9 cellular contexts compared by ENCODE assay signal in genomic region chr16:86519649-86520316, GRCh38. TPM values are rescaled to one million over a fixed set of nuclear protein-coding genes. Genes with fewer than 3 reads are reported as not detected.
DNase-seq lines count a peak whose midpoint lies in the region; ATAC-seq, FAIRE-seq and TF ChIP-seq lines count a peak whose summit lies in the region.
"Had no signal": no experiment of that assay in that cellular context is flagged by ENCODE, and none has a peak within 500 bp of the region (broad histone marks: within the 10 kb centered on the region; RNA-seq: fewer than 3 reads in every experiment).

No MANE protein-coding gene starts in this region.

- no peak overlapping the region for H3K27ac ChIP-seq in body of pancreas

- 1 to 22% methylated on average over 8 to 31 of the region's 31 CpGs for WGBS in body of pancreas, 2 donors

- ATAC-seq in body of pancreas (peak; percentile 18), GM19397 (IDR thresholded peaks at IDR 0.05; ENCODE audit: unreplicated experiment) (no peak), HG02623 (IDR thresholded peaks at IDR 0.05; ENCODE audit: unreplicated experiment) (no peak)

- no peaks in the 10 kb centered on the region for H3K4me1 Mint-ChIP-seq in Calu3 (ENCODE audit: low read depth, unreplicated experiment)

- H3K36me3 Mint-ChIP-seq in Calu3 (ENCODE audit: insufficient read depth, unreplicated experiment) = no peaks in the 10 kb centered on the region

- H3K4me3 Mint-ChIP-seq in Calu3 (ENCODE audit: low read depth, unreplicated experiment) = peak overlapping the region; percentile 61

- CTCF ChIA-PET in Calu3 (lab: Charles Lee) = interaction anchor here (0.5 to 1.6 kb wide), 2 partner anchors 45 to 179 kb away, joined by 3 read pairs; no protein-coding TSS in a partner anchor

- no peaks in the 10 kb centered on the region for H3K27me3 ChIP-seq in body of pancreas

- H3K36me3 ChIP-seq in body of pancreas (replicated peaks in 1 of 2; ENCODE audit: insufficient read depth in 1 of 2, low read depth in 2 of 2) = no peaks in the 10 kb centered on the region

- FAIRE-seq in HTR-8/SVneo (lab: Jason Lieb, UNC) = peak; percentile 92
- FAIRE-seq: TTC549 had no signal

- peak; percentile 96 for TF ChIP-seq CTCF in Calu3 (IDR thresholded peaks at IDR 0.05; ENCODE audit: unreplicated experiment)
- peak; percentile 65 to 88 (median 79) for TF ChIP-seq CTCF in body of pancreas (IDR thresholded peaks at IDR 0.05)

- BruUV-seq in Calu3 (replicated peaks; lab: Mats Ljungman, UMichigan) = no TSS peak

- peaks cover 98% of the 10 kb centered on the region for H3K27me3 Mint-ChIP-seq in Calu3 (ENCODE audit: unreplicated experiment)

- intact Hi-C loops in Calu3 (cut with micrococcal nuclease; ENCODE audit: unreplicated experiment) (loop anchor here (1.0 to 5.0 kb wide), 2 partner anchors 179 to 702 kb away; no protein-coding TSS in a partner anchor), body of pancreas (cut with DNase I) (loop anchor here (5.0 kb wide), 1 partner anchor 447 kb away; no protein-coding TSS in a partner anchor)

- no peak overlapping the region for H3K27ac Mint-ChIP-seq in Calu3 (ENCODE audit: unreplicated experiment)

- peak; percentile 75 for DNase-seq in Calu3
- peak; percentile 79 for DNase-seq in HTR-8/SVneo (ENCODE audit: insufficient read length, low spot score)
- peak; percentile 48 for DNase-seq in T-helper 9 cell
- peak; percentile 49 to 69 (median 60) for DNase-seq in body of pancreas
- peak; percentile 59 for DNase-seq in iris pigment epithelial cell (ENCODE audit: low read depth)
- DNase-seq in stimulated activated CD4-positive, alpha-beta T cell treated with anti-CD3 and anti-CD28 coated beads, Interleukin-1b, Interleukin-23, amount 100 ng/mL, for 1 hour (ENCODE audit: low read depth in 2 of 2) = peak; percentile 6 to 44

- H3K4me3 ChIP-seq in body of pancreas = no peak overlapping the region

- peaks cover 4% of the 10 kb centered on the region for H3K4me1 ChIP-seq in body of pancreas

- H3K9me3 Mint-ChIP-seq in Calu3 (ENCODE audit: low read depth, unreplicated experiment) = no peaks in the 10 kb centered on the region

- no peak for TF ChIP-seq POLR2A in body of pancreas (IDR thresholded peaks at IDR 0.05)

- no peaks in the 10 kb centered on the region for H3K9me3 ChIP-seq in body of pancreas

RNA-seq across cellular contexts. Expression of gene FOXF1, which starts 9.5 kb away (rescaled TPM):
- total RNA-seq in Calu3 (2022) = not detected in 2 replicates
- total RNA-seq in body of pancreas = 1 to 10 TPM in 1 of 2 donors, under 1 TPM in 1; 0.52 to 7.3 TPM

RNA-seq across cellular contexts. Expression of gene MTHFSD, which starts 35.3 kb away (rescaled TPM):
- 47.8 and 48.9 TPM in 2 replicates for total RNA-seq in Calu3 (2022)
- total RNA-seq in body of pancreas = 10 to 100 TPM; 16.9 to 35.6 TPM

RNA-seq across cellular contexts. Expression of gene FOXC2, which starts 46.8 kb away (rescaled TPM):
- total RNA-seq in Calu3 (2022) (8.7 and 10.9 TPM in 2 replicates), body of pancreas (under 1 TPM; 0.66 to 0.78 TPM)

RNA-seq across cellular contexts. Expression of gene FOXL1, which starts 58.6 kb away (rescaled TPM):
- 13.3 and 14.5 TPM in 2 replicates for total RNA-seq in Calu3 (2022)
- under 1 TPM in 1 of 2 donors, not detected in 1; 0.52 TPM for total RNA-seq in body of pancreas

Comparison
In these comparisons a context has a peak if more than half of its experiments do, and no peak if none do; other contexts are left out.
1. DNase-seq: peak in every context shown above with its lines; median percentile 79 in HTR-8/SVneo; 75 in Calu3; 60 in body of pancreas; 59 in iris pigment epithelial cell; 48 in T-helper 9 cell; 25 in stimulated activated CD4-positive, alpha-beta T cell treated with anti-CD3 and anti-CD28 coated beads, Interleukin-1b, Interleukin-23, amount 100 ng/mL, for 1 hour.